ENCODE assay signal across 11 cellular contexts in genomic region chr3:16301490-16301889, GRCh38. TPM values are rescaled to one million over a fixed set of nuclear protein-coding genes. Genes with fewer than 3 reads are reported as not detected.
DNase-seq lines count a peak whose midpoint lies in the region; ATAC-seq and TF ChIP-seq lines count a peak whose summit lies in the region.
"Had no signal": no experiment of that assay in that cellular context is flagged by ENCODE, and none has a peak within 500 bp of the region (broad histone marks: within the 10 kb centered on the region; RNA-seq: fewer than 3 reads in every experiment).

No MANE protein-coding gene starts in this region.

- H4K20me1 ChIP-seq in BLaER1: peaks cover 10% of the 10 kb centered on the region; the same call in 1 of the 2 replicates

- H3K9me3 Mint-ChIP-seq in activated naive CD8-positive, alpha-beta T cell treated with anti-CD3 and anti-CD28 coated beads for 36 hours: no peaks in the 10 kb centered on the region
- H3K9me3 Mint-ChIP-seq in naive B cell: peaks cover 0 to 6% (median 0%) of the 10 kb centered on the region in 7 donors
- peaks cover 6% of the 10 kb centered on the region for H3K9me3 Mint-ChIP-seq in progenitor cell of endocrine pancreas (ENCODE audit: low read depth)

- H3K4me3 ChIP-seq in BLaER1 (no peak overlapping the region), HUES6 (ENCODE audit: low read depth, low read length) (no peak overlapping the region; the same call in 1 of the 2 replicates), MG63 (no peak overlapping the region)

- ATAC-seq in naive B cell (ENCODE audit: low read depth in 2 of 2): no peak
- ATAC-seq in left lobe of liver: no peak
- ATAC-seq: HepG2 had no signal

- H3K27ac ChIP-seq in BLaER1: no peak overlapping the region
- H3K27ac ChIP-seq in HUES6 (ENCODE audit: low read depth, low read length): peak overlapping the region; percentile 44

- H3K36me3 ChIP-seq in BLaER1 (peaks cover 56% of the 10 kb centered on the region), HUES6 (ENCODE audit: control insufficient read depth, insufficient read depth, low read length) (peaks cover 50% of the 10 kb centered on the region), MG63 (no peaks in the 10 kb centered on the region)
- H3K36me3 ChIP-seq: BE2C had no signal

- no peak overlapping the region for H3K9ac ChIP-seq in BLaER1
- H3K9ac ChIP-seq in HUES6 (ENCODE audit: low read length): no peak overlapping the region

- H3K4me1 Mint-ChIP-seq in activated naive CD8-positive, alpha-beta T cell treated with anti-CD3 and anti-CD28 coated beads for 36 hours: peaks cover 94% of the 10 kb centered on the region
- peaks cover 27 to 54% (median 28%) of the 10 kb centered on the region in 3 donors for H3K4me1 Mint-ChIP-seq in naive B cell
- H3K4me1 Mint-ChIP-seq in progenitor cell of endocrine pancreas (ENCODE audit: low read depth): peaks cover 2% of the 10 kb centered on the region

- H3K9me3 ChIP-seq in BLaER1: peaks cover 4% of the 10 kb centered on the region; the same call in 1 of the 2 replicates
- H3K9me3 ChIP-seq in HUES6 (ENCODE audit: control insufficient read depth, insufficient read depth, low read depth, low read length): no peaks in the 10 kb centered on the region
- H3K9me3 ChIP-seq in MG63: no peaks in the 10 kb centered on the region
- H3K9me3 ChIP-seq: BE2C had no signal

- H3K4me1 ChIP-seq in BLaER1 (peaks cover 50% of the 10 kb centered on the region), HUES6 (ENCODE audit: control insufficient read depth, insufficient read depth, low read length) (peaks cover 37% of the 10 kb centered on the region)
- H3K4me1 ChIP-seq: BE2C had no signal

- H3K36me3 Mint-ChIP-seq in activated naive CD8-positive, alpha-beta T cell treated with anti-CD3 and anti-CD28 coated beads for 36 hours: peaks cover 82% of the 10 kb centered on the region
- H3K36me3 Mint-ChIP-seq in naive B cell: peaks cover 6 to 27% of the 10 kb centered on the region in 2 donors
- peaks cover 28% of the 10 kb centered on the region for H3K36me3 Mint-ChIP-seq in progenitor cell of endocrine pancreas (ENCODE audit: insufficient read depth)

- H3K4me2 ChIP-seq in BLaER1: peak overlapping the region; percentile 52

- no peaks in the 10 kb centered on the region for H3K27me3 ChIP-seq in BLaER1
- no peaks in the 10 kb centered on the region for H3K27me3 ChIP-seq in HUES6 (ENCODE audit: control insufficient read depth, insufficient read depth, low read length)
- no peaks in the 10 kb centered on the region for H3K27me3 ChIP-seq in MG63
- H3K27me3 ChIP-seq: BE2C had no signal

- DNase-seq in activated naive CD8-positive, alpha-beta T cell treated with anti-CD3 and anti-CD28 coated beads for 36 hours: no peak
- DNase-seq in naive B cell (no peak), MG63 (no peak), progenitor cell of endocrine pancreas (ENCODE audit: low spot score, unreplicated experiment) (no peak), left lobe of liver (ENCODE audit: low spot score) (no peak), HUDEP-2 (lab: John Stamatoyannopoulos, UW; ENCODE audit: unreplicated experiment in 76 of 76) (no peak)
- DNase-seq: BE2C, erythroblast had no signal

- peak overlapping the region; percentile 96 for H3K27ac Mint-ChIP-seq in activated naive CD8-positive, alpha-beta T cell treated with anti-CD3 and anti-CD28 coated beads for 36 hours
- H3K27ac Mint-ChIP-seq in naive B cell (peak overlapping the region in 5 of 6 donors; percentile 44 to 92 (median 80)), progenitor cell of endocrine pancreas (no peak overlapping the region)

- H3K4me3 Mint-ChIP-seq in activated naive CD8-positive, alpha-beta T cell treated with anti-CD3 and anti-CD28 coated beads for 36 hours: peak overlapping the region; percentile 81
- peak overlapping the region in 5 of 8 donors; percentile 53 to 90 (median 72) for H3K4me3 Mint-ChIP-seq in naive B cell
- H3K4me3 Mint-ChIP-seq in progenitor cell of endocrine pancreas (ENCODE audit: low read depth): no peak overlapping the region

- no peaks in the 10 kb centered on the region for H3K27me3 Mint-ChIP-seq in activated naive CD8-positive, alpha-beta T cell treated with anti-CD3 and anti-CD28 coated beads for 36 hours
- H3K27me3 Mint-ChIP-seq in naive B cell: no peaks in the 10 kb centered on the region
- H3K27me3 Mint-ChIP-seq in progenitor cell of endocrine pancreas: no peaks in the 10 kb centered on the region

- no peak for TF ChIP-seq CTCF in progenitor cell of endocrine pancreas (IDR thresholded peaks at IDR 0.05; ENCODE audit: unreplicated experiment)

RNA-seq across cellular contexts. Expression of gene OXNAD1, which starts 36.5 kb away (rescaled TPM):
- total RNA-seq in activated naive CD8-positive, alpha-beta T cell treated with anti-CD3 and anti-CD28 coated beads for 36 hours: 10 to 100 TPM; 37.9 to 41.8 TPM
- polyA plus RNA-seq in naive B cell (ENCODE audit: low read depth in 6 of 6): 10 to 100 TPM in 1 of 6 donors, 1 to 10 TPM in 5; 1.4 to 10.8 (median 6.7) TPM
- total RNA-seq in MG63 (2014; rRNA removed; shearing (Covaris generic); ENCODE audit: low replicate concordance): 8.8 and 13.0 TPM in 2 replicates
- total RNA-seq in progenitor cell of endocrine pancreas (17.6 and 18.5 TPM in 2 replicates), left lobe of liver (17.8 TPM)

RNA-seq across cellular contexts. Expression of gene DPH3, which starts 36.7 kb away (rescaled TPM):
- total RNA-seq in activated naive CD8-positive, alpha-beta T cell treated with anti-CD3 and anti-CD28 coated beads for 36 hours: 10 to 100 TPM; 28.2 to 28.7 TPM
- 10 to 100 TPM; 17.2 to 26.4 (median 21.3) TPM for polyA plus RNA-seq in naive B cell (ENCODE audit: low read depth in 6 of 6)
- 3.4 and 6.0 TPM in 2 replicates for total RNA-seq in MG63 (2014; rRNA removed; shearing (Covaris generic); ENCODE audit: low replicate concordance)
- 25.1 and 27.8 TPM in 2 replicates for total RNA-seq in progenitor cell of endocrine pancreas
- 10.9 TPM for total RNA-seq in left lobe of liver
